In the genomic region with DNA sequence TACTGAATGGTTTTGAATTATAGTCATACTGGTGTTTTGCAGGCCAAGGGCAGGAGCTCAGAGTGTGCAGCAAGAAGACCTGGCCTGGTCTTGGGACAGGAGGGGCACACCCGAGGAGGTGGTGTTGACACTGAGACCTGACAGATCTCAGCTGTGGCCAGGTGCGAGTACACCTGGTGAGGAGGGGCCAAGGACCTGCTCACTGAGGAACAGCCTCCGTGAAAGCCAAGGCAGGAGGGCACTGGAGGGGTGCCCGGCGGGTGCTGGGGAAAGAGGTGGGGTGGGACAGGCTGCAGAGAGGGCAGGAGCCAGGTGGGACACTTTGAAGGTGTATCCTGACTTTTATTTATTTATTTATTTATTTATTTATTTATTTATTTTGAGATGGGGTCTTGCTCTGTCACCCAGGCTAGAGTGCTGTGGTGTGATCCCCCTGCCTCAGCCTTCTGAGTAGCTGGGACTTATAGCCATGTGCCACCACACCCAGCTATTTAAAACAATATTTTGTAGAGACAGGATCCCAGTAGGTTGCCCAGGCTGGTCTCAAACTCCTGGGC, we compare ENCODE assay signal across 18 cellular contexts. TPM values are rescaled to one million over a fixed set of nuclear protein-coding genes. Genes with fewer than 3 reads are reported as not detected.
DNase-seq lines count a peak whose midpoint lies in the region; ATAC-seq and TF ChIP-seq lines count a peak whose summit lies in the region.
"Had no signal": no experiment of that assay in that cellular context is flagged by ENCODE, and none has a peak within 500 bp of the region (broad histone marks: within the 10 kb centered on the region; RNA-seq: fewer than 3 reads in every experiment).

No MANE protein-coding gene starts in this region.

- no peaks in the 10 kb centered on the region for H3K4me1 ChIP-seq in HEK293 (ENCODE audit: control insufficient read depth, insufficient read depth, low read length)
- H3K4me1 ChIP-seq: Caco-2 had no signal

- H3K36me3 Mint-ChIP-seq in neural crest cell (ENCODE audit: low read depth), result no peaks in the 10 kb centered on the region

- TF ChIP-seq CTCF in HEK293 (tag by site-specific recombination; IDR thresholded peaks at IDR 0.05), result no peak
- no peak for TF ChIP-seq CTCF in neural crest cell (conservative IDR thresholded peaks at IDR 0.05)

- no peak for ATAC-seq in GM18517 (IDR thresholded peaks at IDR 0.05; ENCODE audit: unreplicated experiment)
- ATAC-seq: GM12878, HCT116, HepG2 had no signal

- peaks cover 40% of the 10 kb centered on the region for H3K4me1 Mint-ChIP-seq in neural crest cell

- no peak overlapping the region for H3K4me3 ChIP-seq in HEK293 (ENCODE audit: low read depth, low read length)
- H3K4me3 ChIP-seq: GM12878, GM23248 had no signal

- POLR2A ChIA-PET in HEK293 (lab: Yijun Ruan, JAX), result no interaction called here

- CTCF ChIA-PET in HEK293 (lab: Yijun Ruan, JAX), result interaction anchor here (0.5 to 5.6 kb wide), 9 partner anchors 10 to 412 kb away, joined by 3 to 41 read pairs (median 4); no protein-coding TSS in a partner anchor

- peak overlapping the region; percentile 6 for H3K27ac Mint-ChIP-seq in neural crest cell (ENCODE audit: unreplicated experiment)
- H3K27ac Mint-ChIP-seq: CD4-positive, alpha-beta T cell had no signal

- no peaks in the 10 kb centered on the region for H3K9me3 ChIP-seq in HEK293 (ENCODE audit: control insufficient read depth, insufficient read depth, low read depth, low read length)
- H3K9me3 ChIP-seq: Caco-2 had no signal

- H3K36me3 ChIP-seq in HEK293 (ENCODE audit: control insufficient read depth in 2 of 2, insufficient read depth in 1 of 2, low read length in 2 of 2), result no peaks in the 10 kb centered on the region

- DNase-seq in D341Med (ENCODE audit: low spot score) (peak; percentile 11), neural crest cell (ENCODE audit: low read depth, low spot score) (no peak), NCI-H2171 (lab: John Stamatoyannopoulos, UW) (no peak)
- no peak for DNase-seq in stimulated activated CD4-positive, alpha-beta T cell treated with anti-CD3 and anti-CD28 coated beads, Interleukin-2, amount 100 ng/mL, for 24 hours
- DNase-seq: AML-193; Caco-2; CD4-positive, alpha-beta T cell; DMS53; GF-D8; GM23248; Kasumi-1; KG1 had no signal

- H3K27ac ChIP-seq in HEK293 (ENCODE audit: extremely low read depth, low read depth, low read length), result no peak overlapping the region
- H3K27ac ChIP-seq: C4-2B, GM23248 had no signal

- no peaks in the 10 kb centered on the region for H3K9me3 Mint-ChIP-seq in neural crest cell
- H3K9me3 Mint-ChIP-seq: CD4-positive, alpha-beta T cell had no signal

- no peaks in the 10 kb centered on the region for H3K27me3 Mint-ChIP-seq in neural crest cell (ENCODE audit: low read depth)
- H3K27me3 Mint-ChIP-seq: CD4-positive, alpha-beta T cell had no signal

- no peak overlapping the region for H3K4me3 Mint-ChIP-seq in neural crest cell
- H3K4me3 Mint-ChIP-seq: CD4-positive, alpha-beta T cell had no signal

TF ChIP-seq in HEK293, 187 proteins besides CTCF, POLR2A, EP300 and RAD21 (continues in another document):
- peak; percentile 78 for TF ChIP-seq ZNF223 (tag by site-specific recombination; IDR thresholded peaks at IDR 0.05)
- TF ChIP-seq ZNF202 (tag by site-specific recombination; IDR thresholded peaks at IDR 0.05; ENCODE audit: borderline replicate concordance), result peak; percentile 70; the same call in 1 of the 2 replicates
- TF ChIP-seq, protein P1, sequence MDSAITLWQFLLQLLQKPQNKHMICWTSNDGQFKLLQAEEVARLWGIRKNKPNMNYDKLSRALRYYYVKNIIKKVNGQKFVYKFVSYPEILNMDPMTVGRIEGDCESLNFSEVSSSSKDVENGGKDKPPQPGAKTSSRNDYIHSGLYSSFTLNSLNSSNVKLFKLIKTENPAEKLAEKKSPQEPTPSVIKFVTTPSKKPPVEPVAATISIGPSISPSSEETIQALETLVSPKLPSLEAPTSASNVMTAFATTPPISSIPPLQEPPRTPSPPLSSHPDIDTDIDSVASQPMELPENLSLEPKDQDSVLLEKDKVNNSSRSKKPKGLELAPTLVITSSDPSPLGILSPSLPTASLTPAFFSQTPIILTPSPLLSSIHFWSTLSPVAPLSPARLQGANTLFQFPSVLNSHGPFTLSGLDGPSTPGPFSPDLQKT (IDR thresholded peaks at IDR 0.05; ENCODE audit: borderline replicate concordance, low read depth, low read length), result no peak
- TF ChIP-seq ZNF354C (tag by site-specific recombination; IDR thresholded peaks at IDR 0.05; ENCODE audit: borderline replicate concordance, low read depth), result 0 out of 2 replicates have a peak, but pooled peaks have one; percentile 47
- TF ChIP-seq ZNF121 (tag by site-specific recombination; IDR thresholded peaks at IDR 0.05), result no peak
- TF ChIP-seq ZNF433 (tag by site-specific recombination; IDR thresholded peaks at IDR 0.05; ENCODE audit: low read depth), result peak; percentile 74
- TF ChIP-seq, protein P2, sequence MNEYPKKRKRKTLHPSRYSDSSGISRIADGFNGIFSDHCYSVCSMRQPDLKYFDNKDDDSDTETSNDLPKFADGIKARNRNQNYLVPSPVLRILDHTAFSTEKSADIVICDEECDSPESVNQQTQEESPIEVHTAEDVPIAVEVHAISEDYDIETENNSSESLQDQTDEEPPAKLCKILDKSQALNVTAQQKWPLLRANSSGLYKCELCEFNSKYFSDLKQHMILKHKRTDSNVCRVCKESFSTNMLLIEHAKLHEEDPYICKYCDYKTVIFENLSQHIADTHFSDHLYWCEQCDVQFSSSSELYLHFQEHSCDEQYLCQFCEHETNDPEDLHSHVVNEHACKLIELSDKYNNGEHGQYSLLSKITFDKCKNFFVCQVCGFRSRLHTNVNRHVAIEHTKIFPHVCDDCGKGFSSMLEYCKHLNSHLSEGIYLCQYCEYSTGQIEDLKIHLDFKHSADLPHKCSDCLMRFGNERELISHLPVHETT (tag by site-specific recombination; IDR thresholded peaks at IDR 0.05), result peak; percentile 54; the same call in 1 of the 2 replicates
- TF ChIP-seq GFI1B (tag by site-specific recombination; IDR thresholded peaks at IDR 0.05), result 0 out of 2 replicates have a peak, but pooled peaks have one; percentile 52
- 0 out of 2 replicates have a peak, but pooled peaks have one; percentile 25 for TF ChIP-seq ZNF19 (tag by site-specific recombination; IDR thresholded peaks at IDR 0.05; ENCODE audit: low read depth)
- TF ChIP-seq ZXDB (tag by site-specific recombination; IDR thresholded peaks at IDR 0.05), result peak; percentile 38
- 0 out of 2 replicates have a peak, but pooled peaks have one; percentile 38 for TF ChIP-seq ZNF341 (tag by site-specific recombination; IDR thresholded peaks at IDR 0.05; ENCODE audit: low read depth)
- peak; percentile 85 for TF ChIP-seq ZNF426 (tag by site-specific recombination; IDR thresholded peaks at IDR 0.05)
- no peak for TF ChIP-seq BCL11A (tag by site-specific recombination; IDR thresholded peaks at IDR 0.05; ENCODE audit: low read depth)
- TF ChIP-seq, protein P3, sequence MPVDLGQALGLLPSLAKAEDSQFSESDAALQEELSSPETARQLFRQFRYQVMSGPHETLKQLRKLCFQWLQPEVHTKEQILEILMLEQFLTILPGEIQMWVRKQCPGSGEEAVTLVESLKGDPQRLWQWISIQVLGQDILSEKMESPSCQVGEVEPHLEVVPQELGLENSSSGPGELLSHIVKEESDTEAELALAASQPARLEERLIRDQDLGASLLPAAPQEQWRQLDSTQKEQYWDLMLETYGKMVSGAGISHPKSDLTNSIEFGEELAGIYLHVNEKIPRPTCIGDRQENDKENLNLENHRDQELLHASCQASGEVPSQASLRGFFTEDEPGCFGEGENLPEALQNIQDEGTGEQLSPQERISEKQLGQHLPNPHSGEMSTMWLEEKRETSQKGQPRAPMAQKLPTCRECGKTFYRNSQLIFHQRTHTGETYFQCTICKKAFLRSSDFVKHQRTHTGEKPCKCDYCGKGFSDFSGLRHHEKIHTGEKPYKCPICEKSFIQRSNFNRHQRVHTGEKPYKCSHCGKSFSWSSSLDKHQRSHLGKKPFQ (tag by site-specific recombination; IDR thresholded peaks at IDR 0.05), result no peak
- TF ChIP-seq ZNF292 (tag by site-specific recombination; IDR thresholded peaks at IDR 0.05; ENCODE audit: borderline replicate concordance, low read depth), result peak; percentile 91; the same call in 1 of the 2 replicates
- TF ChIP-seq ZNF558 (tag by site-specific recombination; IDR thresholded peaks at IDR 0.05), result peak; percentile 57; the same call in 1 of the 2 replicates
- TF ChIP-seq ZBTB8A (tag by site-specific recombination; IDR thresholded peaks at IDR 0.05), result peak; percentile 64
- TF ChIP-seq, protein P4, sequence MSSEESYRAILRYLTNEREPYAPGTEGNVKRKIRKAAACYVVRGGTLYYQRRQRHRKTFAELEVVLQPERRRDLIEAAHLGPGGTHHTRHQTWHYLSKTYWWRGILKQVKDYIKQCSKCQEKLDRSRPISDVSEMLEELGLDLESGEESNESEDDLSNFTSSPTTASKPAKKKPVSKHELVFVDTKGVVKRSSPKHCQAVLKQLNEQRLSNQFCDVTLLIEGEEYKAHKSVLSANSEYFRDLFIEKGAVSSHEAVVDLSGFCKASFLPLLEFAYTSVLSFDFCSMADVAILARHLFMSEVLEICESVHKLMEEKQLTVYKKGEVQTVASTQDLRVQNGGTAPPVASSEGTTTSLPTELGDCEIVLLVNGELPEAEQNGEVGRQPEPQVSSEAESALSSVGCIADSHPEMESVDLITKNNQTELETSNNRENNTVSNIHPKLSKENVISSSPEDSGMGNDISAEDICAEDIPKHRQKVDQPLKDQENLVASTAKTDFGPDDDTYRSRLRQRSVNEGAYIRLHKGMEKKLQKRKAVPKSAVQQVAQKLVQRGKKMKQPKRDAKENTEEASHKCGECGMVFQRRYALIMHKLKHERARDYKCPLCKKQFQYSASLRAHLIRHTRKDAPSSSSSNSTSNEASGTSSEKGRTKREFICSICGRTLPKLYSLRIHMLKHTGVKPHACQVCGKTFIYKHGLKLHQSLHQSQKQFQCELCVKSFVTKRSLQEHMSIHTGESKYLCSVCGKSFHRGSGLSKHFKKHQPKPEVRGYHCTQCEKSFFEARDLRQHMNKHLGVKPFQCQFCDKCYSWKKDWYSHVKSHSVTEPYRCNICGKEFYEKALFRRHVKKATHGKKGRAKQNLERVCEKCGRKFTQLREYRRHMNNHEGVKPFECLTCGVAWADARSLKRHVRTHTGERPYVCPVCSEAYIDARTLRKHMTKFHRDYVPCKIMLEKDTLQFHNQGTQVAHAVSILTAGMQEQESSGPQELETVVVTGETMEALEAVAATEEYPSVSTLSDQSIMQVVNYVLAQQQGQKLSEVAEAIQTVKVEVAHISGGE (tag by site-specific recombination; conservative IDR thresholded peaks at IDR 0.05; ENCODE audit: low read depth), result peak; percentile 65
- TF ChIP-seq ZNF266 (tag by site-specific recombination; IDR thresholded peaks at IDR 0.05; ENCODE audit: low read depth), result peak; percentile 97
- TF ChIP-seq HOXD13 (CRISPR knock-in tag; IDR thresholded peaks at IDR 0.05; ENCODE audit: borderline replicate concordance), result no peak
- TF ChIP-seq WT1 (tag by site-specific recombination; IDR thresholded peaks at IDR 0.05), result 0 out of 2 replicates have a peak, but pooled peaks have one; percentile 34

RNA-seq across cellular contexts. Expression of a gene that starts 23.3 kb away (rescaled TPM):
- total RNA-seq in neural crest cell, result 2.8 and 4.0 TPM in 2 replicates
- total RNA-seq: GM23248 had no signal

RNA-seq across cellular contexts. Expression of a gene that starts 46.6 kb away (rescaled TPM):
- 0.23 and 0.45 TPM in 2 replicates for total RNA-seq in neural crest cell
- total RNA-seq: Caco-2; CD4-positive, alpha-beta T cell had no signal
